Comparison of ENCODE assay signal across 8 cellular contexts in the genomic region with DNA sequence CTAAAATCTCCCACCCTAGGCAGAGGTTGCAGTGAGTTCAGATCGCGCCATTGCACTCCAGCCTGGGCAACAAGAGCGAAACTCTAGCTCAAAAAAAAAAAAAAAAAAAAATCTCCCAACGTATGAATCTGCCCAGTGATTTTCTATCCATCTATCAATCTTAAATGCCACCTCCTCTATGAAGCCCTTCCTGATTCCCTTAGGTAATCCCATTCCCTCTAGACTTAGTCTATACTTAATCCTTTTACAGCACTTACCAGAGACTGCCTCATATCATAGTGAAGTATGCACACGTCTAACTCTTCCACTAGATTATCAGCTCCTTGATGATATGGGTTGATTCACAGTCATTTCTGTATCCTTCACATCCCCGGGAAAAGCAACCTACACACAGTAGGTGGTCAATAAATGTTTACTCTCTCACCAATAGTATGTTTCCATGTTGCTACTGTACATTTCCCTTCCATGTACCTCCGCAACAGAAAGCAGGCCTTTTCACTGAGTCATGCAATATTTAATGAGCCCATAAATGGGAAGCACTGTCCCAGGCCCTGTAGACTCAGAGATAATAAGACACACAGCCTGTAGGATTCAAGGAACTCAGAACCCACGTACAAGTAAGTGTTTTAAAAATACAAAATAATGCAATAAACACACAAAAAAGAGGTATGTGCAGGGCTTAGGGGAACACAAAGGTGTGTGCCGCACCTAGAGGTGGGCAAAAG. TPM values are rescaled to one million over a fixed set of nuclear protein-coding genes. Genes with fewer than 3 reads are reported as not detected.
DNase-seq lines count a peak whose midpoint lies in the region; ATAC-seq and TF ChIP-seq lines count a peak whose summit lies in the region.

No MANE protein-coding gene starts in this region.

- CTCF ChIA-PET in GM10248 (lab: Yijun Ruan, JAX): interaction anchor here (1.0 to 3.2 kb wide), 4 partner anchors 9 to 28 kb away, joined by 3 to 19 read pairs (median 4); no protein-coding TSS in a partner anchor

- POLR2A ChIA-PET in naive thymus-derived CD8-positive, alpha-beta T cell (lab: Charles Lee): interaction anchor here (0.7 kb wide), 1 partner anchor 87 kb away, joined by 3 read pairs; no protein-coding TSS in a partner anchor
- POLR2A ChIA-PET in GM10248 (lab: Yijun Ruan, JAX): no interaction called here

- H3K4me3 ChIP-seq in CD4-positive, CD25-positive, alpha-beta regulatory T cell (ENCODE audit: low read depth, low read length): peak overlapping the region; percentile 94

- H3K27me3 ChIP-seq in CD4-positive, CD25-positive, alpha-beta regulatory T cell (ENCODE audit: control insufficient read depth, insufficient read depth, low read length): no peaks in the 10 kb centered on the region

- peaks cover 23 to 74% (median 56%) of the 10 kb centered on the region in 4 donors for H3K4me1 Mint-ChIP-seq in CD4-positive, CD25-positive, alpha-beta regulatory T cell
- peaks cover 59% of the 10 kb centered on the region for H3K4me1 Mint-ChIP-seq in central memory CD8-positive, alpha-beta T cell
- peaks cover 29 to 74% (median 62%) of the 10 kb centered on the region in 4 donors for H3K4me1 Mint-ChIP-seq in naive thymus-derived CD8-positive, alpha-beta T cell

- no peaks in the 10 kb centered on the region for H3K9me3 ChIP-seq in CD4-positive, CD25-positive, alpha-beta regulatory T cell (ENCODE audit: control insufficient read depth in 2 of 2, low read length in 2 of 2)

- H3K27me3 Mint-ChIP-seq in CD4-positive, CD25-positive, alpha-beta regulatory T cell: no peaks in the 10 kb centered on the region
- H3K27me3 Mint-ChIP-seq in central memory CD8-positive, alpha-beta T cell: no peaks in the 10 kb centered on the region
- H3K27me3 Mint-ChIP-seq in naive thymus-derived CD8-positive, alpha-beta T cell: no peaks in the 10 kb centered on the region

- no peak for TF ChIP-seq CTCF in GM10248 (IDR thresholded peaks at IDR 0.05; ENCODE audit: control extremely low read depth, extremely low read depth, low read depth, missing control alignments)

- H3K27ac ChIP-seq in CD4-positive, CD25-positive, alpha-beta regulatory T cell (ENCODE audit: insufficient read depth, low read length, poor library complexity, severe bottlenecking): peak overlapping the region; percentile 77

- no peaks in the 10 kb centered on the region for H3K9me3 Mint-ChIP-seq in CD4-positive, CD25-positive, alpha-beta regulatory T cell
- no peaks in the 10 kb centered on the region for H3K9me3 Mint-ChIP-seq in central memory CD8-positive, alpha-beta T cell
- H3K9me3 Mint-ChIP-seq in naive thymus-derived CD8-positive, alpha-beta T cell: no peaks in the 10 kb centered on the region

- H3K36me3 Mint-ChIP-seq in CD4-positive, CD25-positive, alpha-beta regulatory T cell: peaks cover 43% of the 10 kb centered on the region
- peaks cover 56% of the 10 kb centered on the region for H3K36me3 Mint-ChIP-seq in central memory CD8-positive, alpha-beta T cell (ENCODE audit: insufficient read depth)
- H3K36me3 Mint-ChIP-seq in naive thymus-derived CD8-positive, alpha-beta T cell: peaks cover 12 to 65% (median 19%) of the 10 kb centered on the region in 3 donors

- H3K36me3 ChIP-seq in CD4-positive, CD25-positive, alpha-beta regulatory T cell (ENCODE audit: control insufficient read depth, insufficient read depth, low read length): peaks cover 36% of the 10 kb centered on the region

- H3K4me1 ChIP-seq in CD4-positive, CD25-positive, alpha-beta regulatory T cell (ENCODE audit: control insufficient read depth, insufficient read depth, low read length, poor library complexity, severe bottlenecking): peaks cover 27% of the 10 kb centered on the region

- peak in 1 of 3 donors; percentile 3 for DNase-seq in CD4-positive, CD25-positive, alpha-beta regulatory T cell
- DNase-seq in LoVo (ENCODE audit: low spot score): peak; percentile 68
- no peak for DNase-seq in central memory CD8-positive, alpha-beta T cell (ENCODE audit: low spot score in 2 of 2)
- no peak for DNase-seq in naive thymus-derived CD8-positive, alpha-beta T cell
- DNase-seq in NCI-H1092 (lab: John Stamatoyannopoulos, UW): no peak
- no peak for DNase-seq in activated gamma-delta T cell treated with Interleukin-2 at 50 U/mL for 16 hours
- DNase-seq in GM10248 (ENCODE audit: extremely low spot score): no peak
- no peak for DNase-seq in NK-92 (lab: John Stamatoyannopoulos, UW; ENCODE audit: unreplicated experiment)

- no peak for ATAC-seq in CD4-positive, CD25-positive, alpha-beta regulatory T cell (ENCODE audit: low read depth in 2 of 2)
- no peak for ATAC-seq in central memory CD8-positive, alpha-beta T cell (replicated peaks; ENCODE audit: extremely low read depth, poor library complexity, severe bottlenecking)
- no peak for ATAC-seq in naive thymus-derived CD8-positive, alpha-beta T cell

- peak overlapping the region; percentile 9 to 98 (median 75) for H3K27ac Mint-ChIP-seq in CD4-positive, CD25-positive, alpha-beta regulatory T cell
- no peak overlapping the region for H3K27ac Mint-ChIP-seq in central memory CD8-positive, alpha-beta T cell (ENCODE audit: low read depth)
- H3K27ac Mint-ChIP-seq in naive thymus-derived CD8-positive, alpha-beta T cell: peak overlapping the region in 9 of 10 donors; percentile 0 to 98 (median 94)

- H3K4me3 Mint-ChIP-seq in CD4-positive, CD25-positive, alpha-beta regulatory T cell: peak overlapping the region; percentile 98 to 100 (median 99)
- peak overlapping the region; percentile 98 for H3K4me3 Mint-ChIP-seq in central memory CD8-positive, alpha-beta T cell
- peak overlapping the region; percentile 91 to 100 (median 99) for H3K4me3 Mint-ChIP-seq in naive thymus-derived CD8-positive, alpha-beta T cell

RNA-seq across cellular contexts. Expression of a gene that starts 1.2 kb away (rescaled TPM):
- total RNA-seq in CD4-positive, CD25-positive, alpha-beta regulatory T cell: 57.6 TPM
- polyA plus RNA-seq in CD4-positive, CD25-positive, alpha-beta regulatory T cell: 10 to 100 TPM; 14.2 to 23.6 (median 16.3) TPM
- total RNA-seq in naive thymus-derived CD8-positive, alpha-beta T cell: 10 to 100 TPM; 67.7 to 72.7 TPM
- polyA plus RNA-seq in naive thymus-derived CD8-positive, alpha-beta T cell: 10 to 100 TPM; 13.5 to 25.0 (median 16.7) TPM

RNA-seq across cellular contexts. Expression of a gene that starts 1.4 kb away (rescaled TPM):
- 15.0 TPM for total RNA-seq in CD4-positive, CD25-positive, alpha-beta regulatory T cell
- polyA plus RNA-seq in CD4-positive, CD25-positive, alpha-beta regulatory T cell: 10 to 100 TPM; 25.3 to 29.9 (median 27.2) TPM
- total RNA-seq in naive thymus-derived CD8-positive, alpha-beta T cell: 10 to 100 TPM; 17.1 to 35.7 TPM
- 10 to 100 TPM; 15.9 to 19.5 (median 16.5) TPM for polyA plus RNA-seq in naive thymus-derived CD8-positive, alpha-beta T cell
